ENCODE assay signal across 1 cellular context in genomic region chr19:41859213-41859617, GRCh38.
TF ChIP-seq lines count a peak whose summit lies in the region.

No MANE protein-coding gene starts in this region.

TF ChIP-seq in K562, 482 proteins besides CTCF, POLR2A, EP300 and RAD21:
- TF ChIP-seq ZNF121 (CRISPR knock-in tag; conservative IDR thresholded peaks at IDR 0.05): no peak
- 0 out of 2 replicates have a peak, but pooled peaks have one; percentile 39 for TF ChIP-seq SMC3 (conservative IDR thresholded peaks at IDR 0.05; ENCODE audit: insufficient read depth, low read depth, low read length)
- TF ChIP-seq PHB (CRISPR knock-in tag; IDR thresholded peaks at IDR 0.05): no peak
- no peak for TF ChIP-seq ZNF644 (tag; IDR thresholded peaks at IDR 0.05; ENCODE audit: low read depth)
- TF ChIP-seq ETS1 (conservative IDR thresholded peaks at IDR 0.05; ENCODE audit: control insufficient read depth, low read depth, low read length): no peak
- no peak for TF ChIP-seq KHSRP (IDR thresholded peaks at IDR 0.05)
- TF ChIP-seq ZNF133 (CRISPR knock-in tag; IDR thresholded peaks at IDR 0.05): no peak
- no peak for TF ChIP-seq SMARCE1 (IDR thresholded peaks at IDR 0.05)
- TF ChIP-seq FOSL1 (tag; conservative IDR thresholded peaks at IDR 0.05): 0 out of 2 replicates have a peak, but pooled peaks have one; percentile 1
- TF ChIP-seq ZFP1 (CRISPR knock-in tag; IDR thresholded peaks at IDR 0.05): no peak
- TF ChIP-seq HMG20B (CRISPR knock-in tag; IDR thresholded peaks at IDR 0.05): no peak
